ENCODE assay signal across 1 cellular context in the genomic region with DNA sequence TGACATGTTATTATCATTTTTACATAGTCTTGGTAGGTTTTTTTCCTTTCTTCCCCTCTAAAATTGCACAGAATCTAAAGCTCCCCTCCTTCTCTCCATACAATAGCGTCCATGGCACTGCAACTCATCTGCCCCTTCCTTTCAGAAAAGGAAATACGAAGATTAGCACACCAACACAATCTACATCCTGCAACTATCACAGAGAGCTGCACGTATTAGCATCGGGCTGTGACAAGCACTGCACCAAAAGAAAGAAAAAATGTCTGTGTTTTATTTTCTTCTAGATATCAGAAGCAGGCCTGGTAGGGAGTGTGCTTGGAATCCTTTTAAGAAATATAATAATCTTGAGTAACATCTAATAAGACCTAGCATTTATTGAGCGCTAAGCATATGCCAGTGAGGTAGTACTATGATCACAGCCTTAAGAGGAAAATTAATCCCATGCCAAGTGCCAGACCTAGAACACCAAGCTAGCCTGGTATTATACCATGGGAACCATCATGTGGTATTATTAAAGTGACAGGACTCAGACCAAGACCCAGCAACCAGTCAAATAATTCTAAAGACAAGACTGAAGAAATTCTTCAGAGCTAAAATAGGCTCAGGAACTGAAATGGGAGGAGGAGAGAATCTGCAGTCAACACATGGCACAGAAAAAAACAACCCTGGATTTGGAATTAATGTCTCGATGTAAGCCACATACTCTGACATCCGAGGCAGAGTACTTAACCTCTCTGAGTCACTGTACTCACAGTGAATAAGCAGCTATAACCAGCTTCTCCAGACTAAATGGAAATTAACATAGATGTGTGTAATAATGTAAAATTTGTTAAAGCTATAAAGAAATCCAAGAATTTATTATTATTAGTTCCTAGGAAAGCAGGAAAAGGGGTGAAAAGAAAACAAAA.
TF ChIP-seq lines count a peak whose summit lies in the region.

No MANE protein-coding gene starts in this region.

TF ChIP-seq in IMR-90, 13 proteins besides CTCF, POLR2A, EP300 and RAD21 (continued from another document):
- TF ChIP-seq, protein P1, sequence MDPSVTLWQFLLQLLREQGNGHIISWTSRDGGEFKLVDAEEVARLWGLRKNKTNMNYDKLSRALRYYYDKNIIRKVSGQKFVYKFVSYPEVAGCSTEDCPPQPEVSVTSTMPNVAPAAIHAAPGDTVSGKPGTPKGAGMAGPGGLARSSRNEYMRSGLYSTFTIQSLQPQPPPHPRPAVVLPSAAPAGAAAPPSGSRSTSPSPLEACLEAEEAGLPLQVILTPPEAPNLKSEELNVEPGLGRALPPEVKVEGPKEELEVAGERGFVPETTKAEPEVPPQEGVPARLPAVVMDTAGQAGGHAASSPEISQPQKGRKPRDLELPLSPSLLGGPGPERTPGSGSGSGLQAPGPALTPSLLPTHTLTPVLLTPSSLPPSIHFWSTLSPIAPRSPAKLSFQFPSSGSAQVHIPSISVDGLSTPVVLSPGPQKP (IDR thresholded peaks at IDR 0.05; ENCODE audit: borderline replicate concordance, low read depth, low read length) = no peak
- TF ChIP-seq CHD1 (IDR thresholded peaks at IDR 0.05; ENCODE audit: low read depth, low read length) = no peak
